Comparison of ENCODE assay signal across 21 cellular contexts in the genomic region with DNA sequence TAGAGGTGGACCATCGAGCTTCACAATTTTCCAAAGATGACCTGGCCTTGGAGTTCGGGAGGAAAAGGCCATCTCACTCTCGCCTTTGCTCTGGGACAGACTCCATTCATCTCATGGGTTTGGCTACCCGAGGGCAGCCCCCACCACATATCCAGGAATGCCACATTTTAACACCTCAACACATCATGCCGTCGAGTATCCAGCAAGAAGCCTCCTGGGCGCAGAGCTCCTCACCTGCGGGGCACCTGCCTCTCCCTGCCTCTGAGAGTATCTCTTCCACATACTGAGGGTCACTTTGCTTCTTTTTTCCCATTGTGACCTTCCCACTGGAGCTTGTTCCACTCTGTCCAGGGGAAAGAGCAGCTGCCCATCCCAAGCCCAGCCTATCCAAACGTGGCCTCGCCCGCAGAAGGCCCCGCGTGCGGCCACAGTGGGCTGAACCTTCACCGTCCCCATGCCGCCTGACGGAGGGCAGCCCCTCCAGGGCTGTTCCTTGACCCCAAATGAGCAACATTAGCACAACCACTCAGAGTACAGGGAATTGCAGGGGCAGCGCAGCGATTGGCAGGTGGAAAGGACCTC. TPM values are rescaled to one million over a fixed set of nuclear protein-coding genes. Genes with fewer than 3 reads are reported as not detected.
A peak's percentile ranks its signal among the peaks of the same experiment; 100 is the strongest.
DNase-seq lines count a peak whose midpoint lies in the region; ATAC-seq and TF ChIP-seq lines count a peak whose summit lies in the region.
"Had no signal": no experiment of that assay in that cellular context is flagged by ENCODE, and none has a peak within 500 bp of the region (broad histone marks: within the 10 kb centered on the region; RNA-seq: fewer than 3 reads in every experiment).

No MANE protein-coding gene starts in this region.

- H3K27ac ChIP-seq in heart right ventricle = peak overlapping the region; percentile 51 to 86 (median 76)
- no peak overlapping the region for H3K27ac ChIP-seq in fibroblast of lung (ENCODE audit: insufficient read depth, low read length)
- H3K27ac ChIP-seq in rectal smooth muscle tissue (ENCODE audit: low read depth, low read length) = peak overlapping the region; percentile 93
- no peak overlapping the region for H3K27ac ChIP-seq in upper lobe of right lung
- H3K27ac ChIP-seq: SJSA1 had no signal

- H3K9me3 ChIP-seq in heart right ventricle (no peaks in the 10 kb centered on the region), fibroblast of lung (ENCODE audit: control insufficient read depth, insufficient read depth, low read depth, low read length) (no peaks in the 10 kb centered on the region), upper lobe of right lung (no peaks in the 10 kb centered on the region)
- H3K9me3 ChIP-seq: SJSA1 had no signal

- TF ChIP-seq CTCF in heart right ventricle (IDR thresholded peaks at IDR 0.05) (no peak), fibroblast of lung (conservative IDR thresholded peaks at IDR 0.05 in 1 of 2, IDR thresholded peaks at IDR 0.05 in 1 of 2; ENCODE audit: low read depth in 1 of 2, low read length in 2 of 2) (no peak), upper lobe of right lung (IDR thresholded peaks at IDR 0.05) (no peak)

- H3K4me3 ChIP-seq in heart right ventricle = peak overlapping the region; percentile 36 to 61 (median 50)
- no peak overlapping the region for H3K4me3 ChIP-seq in fibroblast of lung (replicated peaks in 1 of 4; ENCODE audit: control extremely low read depth in 1 of 4, insufficient read depth in 1 of 4, low read depth in 3 of 4, low read length in 4 of 4)
- H3K4me3 ChIP-seq in rectal smooth muscle tissue (ENCODE audit: low read length) = peak overlapping the region; percentile 49
- peak overlapping the region; percentile 40 for H3K4me3 ChIP-seq in upper lobe of right lung
- H3K4me3 ChIP-seq: SJSA1 had no signal

- ATAC-seq in heart right ventricle (peak in 3 of 8 donors; percentile 1 to 23 (median 8)), Right ventricle myocardium inferior (no peak), upper lobe of right lung (no peak)
- ATAC-seq: activated T-cell treated with anti-CD3 and anti-CD28 coated beads, Interleukin-2, amount 50 U/mL, for 72 hours had no signal

- H3K9ac ChIP-seq in fibroblast of lung (ENCODE audit: insufficient read depth, low read length) (no peak overlapping the region), rectal smooth muscle tissue (ENCODE audit: low read length) (no peak overlapping the region)

- DNase-seq in heart right ventricle (no peak), Right ventricle myocardium inferior (ENCODE audit: missing footprints) (no peak), fibroblast of lung (ENCODE audit: low read depth in 2 of 2) (no peak), upper lobe of right lung (no peak), SHP77 treated with DMSO at 0.1 percent for 48 hours (lab: John Stamatoyannopoulos, UW) (no peak), NCI-H146 treated with DMSO at 0.1 percent for 48 hours (lab: John Stamatoyannopoulos, UW; ENCODE audit: unreplicated experiment) (no peak), H4 (ENCODE audit: low spot score) (no peak)
- DNase-seq: activated CD4-positive, alpha-beta memory T cell treated with anti-CD3 and anti-CD28 coated beads, Interleukin-2, amount 10 ng/mL, durations not matched to agents 7 days and 5 days; activated naive CD8-positive, alpha-beta T cell treated with anti-CD3 and anti-CD28 coated beads for 36 hours; activated T-cell treated with anti-CD3 and anti-CD28 coated beads, Interleukin-2, amount 50 U/mL, for 72 hours; DMS53; NCI-H1436; NCI-H2171 treated with DMSO at 0.1 percent for 48 hours; occipital lobe; stimulated activated CD4-positive, alpha-beta T cell treated with anti-CD3 and anti-CD28 coated beads, Interleukin-4, amount 100 ng/mL, for 1 hour had no signal

- H3K27me3 ChIP-seq in heart right ventricle (peaks cover 0 to 22% (median 0%) of the 10 kb centered on the region in 7 donors), fibroblast of lung (ENCODE audit: control insufficient read depth, insufficient read depth, low read length) (peaks cover 14% of the 10 kb centered on the region), rectal smooth muscle tissue (ENCODE audit: control insufficient read depth, insufficient read depth, low read length) (no peaks in the 10 kb centered on the region), upper lobe of right lung (no peaks in the 10 kb centered on the region)
- H3K27me3 ChIP-seq: SJSA1 had no signal

- WGBS in heart right ventricle, 2 donors = 71 to 72% methylated on average over 19 of the region's 19 CpGs

- H3K79me2 ChIP-seq in fibroblast of lung (ENCODE audit: control insufficient read depth, insufficient read depth, low read length) = no peaks in the 10 kb centered on the region

- H3K4me2 ChIP-seq in fibroblast of lung (ENCODE audit: extremely low read depth, insufficient read depth, low read length) = peak overlapping the region; percentile 49

- peaks cover 11 to 78% (median 53%) of the 10 kb centered on the region in 9 donors for H3K4me1 ChIP-seq in heart right ventricle
- peaks cover 6% of the 10 kb centered on the region for H3K4me1 ChIP-seq in fibroblast of lung (ENCODE audit: control insufficient read depth, extremely low read depth, insufficient read depth, low read length)
- H3K4me1 ChIP-seq in rectal smooth muscle tissue (ENCODE audit: control insufficient read depth, insufficient read depth, low read length) = peaks cover 35% of the 10 kb centered on the region
- H3K4me1 ChIP-seq in upper lobe of right lung = peaks cover 19% of the 10 kb centered on the region

- H2AFZ ChIP-seq in fibroblast of lung (ENCODE audit: low read length) = no peak overlapping the region

- H3K36me3 ChIP-seq in heart right ventricle (no peaks in the 10 kb centered on the region), fibroblast of lung (ENCODE audit: control insufficient read depth, insufficient read depth, low read length) (no peaks in the 10 kb centered on the region), rectal smooth muscle tissue (ENCODE audit: control insufficient read depth, insufficient read depth, low read length) (no peaks in the 10 kb centered on the region), upper lobe of right lung (no peaks in the 10 kb centered on the region)
- H3K36me3 ChIP-seq: SJSA1 had no signal

- intact Hi-C loops in heart right ventricle (cut with DNase I) = loop anchor here in 1 of 10 donors (5.0 kb wide), 1 partner anchor 78 kb away; no protein-coding TSS in a partner anchor
- intact Hi-C loops in Right ventricle myocardium inferior (cut with DNase I) = no loop called here
- intact Hi-C loops in upper lobe of right lung (cut with DNase I) = no loop called here

- H4K20me1 ChIP-seq in fibroblast of lung (ENCODE audit: control insufficient read depth, extremely low read depth, insufficient read depth, low read length) = no peaks in the 10 kb centered on the region

RNA-seq across cellular contexts. Expression of a gene that starts 5.5 kb away (rescaled TPM):
- total RNA-seq in heart right ventricle = 100 to 1,000 TPM; 150 to 285 (median 160) TPM
- polyA plus RNA-seq in heart right ventricle = 100 to 1,000 TPM; 148 to 687 TPM
- 260 TPM for total RNA-seq in Right ventricle myocardium inferior
- total RNA-seq in fibroblast of lung = 0.51 and 1.8 TPM in 2 replicates
- 3.0 and 17.3 TPM in 2 replicates for polyA plus RNA-seq in fibroblast of lung
- polyA plus RNA-seq in fibroblast of lung (2012) = 9.7 and 42.5 TPM in 2 replicates
- 29.9 and 125 TPM in 2 replicates for polyA minus RNA-seq in fibroblast of lung (ENCODE audit: low replicate concordance)
- total RNA-seq in upper lobe of right lung = 161 TPM
- total RNA-seq in H4 (2014; rRNA removed; shearing (Covaris generic)) = 0.41 TPM in 1 of 2 replicates, not detected in the other

RNA-seq across cellular contexts. Expression of a gene that starts 20.5 kb away (rescaled TPM):
- 1 to 10 TPM; 2.2 to 4.0 (median 3.4) TPM for total RNA-seq in heart right ventricle
- 1 to 10 TPM; 2.8 to 5.6 TPM for polyA plus RNA-seq in heart right ventricle
- 3.1 TPM for total RNA-seq in Right ventricle myocardium inferior
- total RNA-seq in fibroblast of lung = 4.1 and 5.1 TPM in 2 replicates
- 3.6 and 5.5 TPM in 2 replicates for polyA plus RNA-seq in fibroblast of lung
- not detected in 2 replicates for polyA plus RNA-seq in fibroblast of lung (2012)
- 0.74 and 0.75 TPM in 2 replicates for polyA minus RNA-seq in fibroblast of lung (ENCODE audit: low replicate concordance)
- 7.7 TPM for total RNA-seq in upper lobe of right lung
- total RNA-seq in H4 (2014; rRNA removed; shearing (Covaris generic)) = 8.3 and 8.7 TPM in 2 replicates

RNA-seq across cellular contexts. Expression of a gene that starts 34.8 kb away (rescaled TPM):
- total RNA-seq in heart right ventricle (under 1 TPM in 6 of 10 donors, not detected in 4; 0.22 to 0.59 (median 0.46) TPM), Right ventricle myocardium inferior (0.16 TPM), fibroblast of lung (not detected in 2 replicates), upper lobe of right lung (0.49 TPM)
- polyA plus RNA-seq in heart right ventricle (10 to 100 TPM in 1 of 2 donors, under 1 TPM in 1; 0.28 to 16.5 TPM), fibroblast of lung (not detected in 2 replicates)
- polyA plus RNA-seq in fibroblast of lung (2012) = 0.15 TPM in 1 of 2 replicates, not detected in the other
- not detected in 2 replicates for polyA minus RNA-seq in fibroblast of lung (ENCODE audit: low replicate concordance)
- not detected in 2 replicates for total RNA-seq in H4 (2014; rRNA removed; shearing (Covaris generic))
- total RNA-seq: activated CD4-positive, alpha-beta memory T cell treated with anti-CD3 and anti-CD28 coated beads, Interleukin-2, amount 10 ng/mL, durations not matched to agents 7 days and 5 days; activated naive CD8-positive, alpha-beta T cell treated with anti-CD3 and anti-CD28 coated beads for 36 hours; activated T-cell treated with anti-CD3 and anti-CD28 coated beads, Interleukin-2, amount 50 U/mL, for 72 hours; dermis microvascular lymphatic vessel endothelial cell; mononuclear cell; SJSA1; T-helper 2 cell treated with Interferon-gamma antibody and Interleukin-4, amounts not matched to agents 100 ng/mL and 5 ng/mL, for 36 hours; WTC11 had no signal

Comparison
In these comparisons a context has a peak if more than half of its experiments do, and no peak if none do; other contexts are left out.
1. H3K27ac ChIP-seq: peak in heart right ventricle (10 of 10) and rectal smooth muscle tissue (single experiment); none in fibroblast of lung (single experiment) and upper lobe of right lung (single experiment).
2. H3K4me3 ChIP-seq: peak in heart right ventricle (10 of 10), rectal smooth muscle tissue (single experiment) and upper lobe of right lung (single experiment); none in fibroblast of lung (0 of 4).
3. RNA of a gene that starts 5.5 kb away (total RNA-seq): 260 TPM in Right ventricle myocardium inferior (single experiment), 150 to 285 TPM in heart right ventricle and 161 TPM in upper lobe of right lung (single experiment); 0.51 to 1.8 TPM in fibroblast of lung and 0.41 TPM in H4; every median in the first group is over 10 times any median in the second.